Comparison of ENCODE assay signal across 10 cellular contexts in genomic region chr4:54085284-54085683, GRCh38. TPM values are rescaled to one million over a fixed set of nuclear protein-coding genes. Genes with fewer than 3 reads are reported as not detected.
DNase-seq lines count a peak whose midpoint lies in the region; ATAC-seq and TF ChIP-seq lines count a peak whose summit lies in the region.
"Had no signal": no experiment of that assay in that cellular context is flagged by ENCODE, and none has a peak within 500 bp of the region (broad histone marks: within the 10 kb centered on the region; RNA-seq: fewer than 3 reads in every experiment).

No MANE protein-coding gene starts in this region.

- POLR2A ChIA-PET in HEK293 (lab: Yijun Ruan, JAX) = no interaction called here

- no peaks in the 10 kb centered on the region for H3K4me1 ChIP-seq in HEK293 (ENCODE audit: control insufficient read depth, insufficient read depth, low read length)
- H3K4me1 ChIP-seq in foreskin keratinocyte = peaks cover 20% of the 10 kb centered on the region
- peaks cover 14% of the 10 kb centered on the region for H3K4me1 ChIP-seq in HAP-1

- ATAC-seq in SK-N-SH treated with all-trans-retinoic acid at 6 μM for 48 hours (peak; percentile 69), foreskin keratinocyte (peak; percentile 86), GM18867 (IDR thresholded peaks at IDR 0.05; ENCODE audit: unreplicated experiment) (no peak)

- H3K27ac ChIP-seq in HEK293 (ENCODE audit: extremely low read depth, low read depth, low read length) (no peak overlapping the region), foreskin keratinocyte (no peak overlapping the region)

- DNase-seq in foreskin keratinocyte = peak; percentile 84 to 93
- peak; percentile 93 for DNase-seq in renal cortical epithelial cell (ENCODE audit: low read depth)
- DNase-seq in activated T-cell treated with anti-CD3 and anti-CD28 coated beads, Interleukin-2, amount 50 U/mL, for 1 hour = no peak
- no peak for DNase-seq in effector CD8-positive, alpha-beta T cell (lab: John Stamatoyannopoulos, UW)
- no peak for DNase-seq in HAP-1 (ENCODE audit: low spot score in 2 of 2)
- DNase-seq: activated effector memory CD4-positive, alpha-beta T cell treated with Interleukin-2 at 50 U/mL for 16 hours had no signal

- no peak for TF ChIP-seq CTCF in HEK293 (tag by site-specific recombination; IDR thresholded peaks at IDR 0.05)
- TF ChIP-seq CTCF in foreskin keratinocyte (conservative IDR thresholded peaks at IDR 0.05) = no peak

- H3K27me3 ChIP-seq in foreskin keratinocyte (no peaks in the 10 kb centered on the region), HAP-1 (ENCODE audit: low read depth) (no peaks in the 10 kb centered on the region)

- CTCF ChIA-PET in HEK293 (lab: Yijun Ruan, JAX) = no interaction called here

- H3K4me3 ChIP-seq in HEK293 (ENCODE audit: low read depth, low read length) = no peak overlapping the region
- H3K4me3 ChIP-seq in HAP-1 = no peak overlapping the region

- in situ Hi-C loops in HAP-1 (cut with MboI; ENCODE audit: low sequenced_read_pairs) = no loop called here

- no peaks in the 10 kb centered on the region for H3K36me3 ChIP-seq in HEK293 (ENCODE audit: control insufficient read depth in 2 of 2, insufficient read depth in 1 of 2, low read length in 2 of 2)
- H3K36me3 ChIP-seq in HAP-1 (replicated peaks) = no peaks in the 10 kb centered on the region

- no peaks in the 10 kb centered on the region for H3K9me3 ChIP-seq in HEK293 (ENCODE audit: control insufficient read depth, insufficient read depth, low read depth, low read length)
- no peaks in the 10 kb centered on the region for H3K9me3 ChIP-seq in HAP-1

TF ChIP-seq in HEK293, 187 proteins besides CTCF, POLR2A, EP300 and RAD21 (continues in another document):
- TF ChIP-seq ZBTB20 (tag by site-specific recombination; IDR thresholded peaks at IDR 0.05) (no peak), ZNF658 (tag by site-specific recombination; IDR thresholded peaks at IDR 0.05) (no peak), ZBTB49 (tag by site-specific recombination; IDR thresholded peaks at IDR 0.05; ENCODE audit: low read depth) (no peak), OSR2 (tag by site-specific recombination; IDR thresholded peaks at IDR 0.05) (0 out of 2 replicates have a peak, but pooled peaks have one; percentile 11), ZNF623 (tag by site-specific recombination; IDR thresholded peaks at IDR 0.05) (no peak), TRIM28 (IDR thresholded peaks at IDR 0.05; ENCODE audit: borderline replicate concordance, low read length) (no peak), ZNF426 (tag by site-specific recombination; IDR thresholded peaks at IDR 0.05) (no peak), ZNF394 (tag by site-specific recombination; IDR thresholded peaks at IDR 0.05; ENCODE audit: borderline replicate concordance) (peak; percentile 39; the same call in 1 of the 2 replicates), ZNF548 (tag by site-specific recombination; IDR thresholded peaks at IDR 0.05) (no peak), ZIC2 (tag by site-specific recombination; IDR thresholded peaks at IDR 0.05) (no peak), KLF7 (tag by site-specific recombination; IDR thresholded peaks at IDR 0.05; ENCODE audit: borderline replicate concordance) (no peak), HOXA7 (CRISPR knock-in tag; IDR thresholded peaks at IDR 0.05; ENCODE audit: borderline replicate concordance) (no peak), AEBP2 (tag by site-specific recombination; IDR thresholded peaks at IDR 0.05; ENCODE audit: borderline replicate concordance) (no peak), ZNF76 (tag by site-specific recombination; IDR thresholded peaks at IDR 0.05; ENCODE audit: borderline replicate concordance, low read depth) (no peak), WT1 (tag by site-specific recombination; IDR thresholded peaks at IDR 0.05) (no peak)

TF ChIP-seq in SK-N-SH treated with all-trans-retinoic acid at 6 μM for 48 hours, 23 proteins besides CTCF, POLR2A, EP300 and RAD21:
- TF ChIP-seq ZC3H10 (CRISPR knock-in tag; IDR thresholded peaks at IDR 0.05) (no peak), CREB5 (CRISPR knock-in tag; IDR thresholded peaks at IDR 0.05; ENCODE audit: low read depth) (no peak; the same call in 1 of the 2 replicates), GLIS3 (CRISPR knock-in tag; IDR thresholded peaks at IDR 0.05) (no peak), ZFP30 (CRISPR knock-in tag; IDR thresholded peaks at IDR 0.05) (no peak)

RNA-seq across cellular contexts. Expression of gene GSX2, which starts 14.7 kb away (rescaled TPM):
- total RNA-seq in foreskin keratinocyte (not detected in 2 replicates), renal cortical epithelial cell (not detected in 2 replicates)
- not detected in 2 replicates for polyA plus RNA-seq in foreskin keratinocyte
- total RNA-seq: urinary bladder had no signal
- polyA plus RNA-seq: urinary bladder had no signal

RNA-seq across cellular contexts. Expression of gene CHIC2, which starts 20.9 kb away (rescaled TPM):
- total RNA-seq in foreskin keratinocyte (21.8 and 22.4 TPM in 2 replicates), renal cortical epithelial cell (29.7 and 44.6 TPM in 2 replicates)
- 14.7 and 16.8 TPM in 2 replicates for polyA plus RNA-seq in foreskin keratinocyte

Comparison
In these comparisons a context has a peak if more than half of its experiments do, and no peak if none do; other contexts are left out.
1. DNase-seq: peak in foreskin keratinocyte (2 of 2) and renal cortical epithelial cell (single experiment); none in activated T-cell treated with anti-CD3 and anti-CD28 coated beads, Interleukin-2, amount 50 U/mL, for 1 hour (single experiment), effector CD8-positive, alpha-beta T cell (single experiment) and HAP-1 (0 of 2).